Comparison of ENCODE assay signal across 20 cellular contexts in genomic region chr12:23113781-23114180, GRCh38.
DNase-seq lines count a peak whose midpoint lies in the region; ATAC-seq, FAIRE-seq and TF ChIP-seq lines count a peak whose summit lies in the region.
"Had no signal": no experiment of that assay in that cellular context is flagged by ENCODE, and none has a peak within 500 bp of the region (broad histone marks: within the 10 kb centered on the region; RNA-seq: fewer than 3 reads in every experiment).

No MANE protein-coding gene starts in this region.

- ATAC-seq in HG02885 (IDR thresholded peaks at IDR 0.05; ENCODE audit: poor library complexity, unreplicated experiment) = no peak
- ATAC-seq in HG03039 (IDR thresholded peaks at IDR 0.05; ENCODE audit: unreplicated experiment) = no peak

- DNase-seq in ELF-1 (ENCODE audit: low read depth, low spot score) (peak; percentile 53), RWPE1 (ENCODE audit: low spot score) (peak; percentile 12), bronchial epithelial cell (ENCODE audit: low read depth) (peak; percentile 77), islet precursor cell (peak; percentile 90), activated gamma-delta T cell (lab: John Stamatoyannopoulos, UW) (no peak)
- DNase-seq: BE2C; Caco-2; CD4-positive, CD25-positive, alpha-beta regulatory T cell; EL; KG1; NCI-H1048; NCI-H1436; NCI-H1930; NCI-H2171; NCI-H526 had no signal

- no peak for FAIRE-seq in bronchial epithelial cell (lab: Jason Lieb, UNC)
- FAIRE-seq: A204.1, GM12891 had no signal

- no peaks in the 10 kb centered on the region for H3K36me3 ChIP-seq in bronchial epithelial cell (ENCODE audit: control insufficient read depth, insufficient read depth, low read length)
- H3K36me3 ChIP-seq: BE2C, SJSA1 had no signal

- CTCF ChIA-PET in RWPE1 (lab: Yijun Ruan, JAX) = no interaction called here

- TF ChIP-seq CTCF in RWPE1 (conservative IDR thresholded peaks at IDR 0.05; ENCODE audit: low read depth) (no peak), bronchial epithelial cell (IDR thresholded peaks at IDR 0.05; ENCODE audit: insufficient read depth, low read length, severe bottlenecking) (no peak)

- H3K27ac ChIP-seq in RWPE1 = no peak overlapping the region
- H3K27ac ChIP-seq: SJSA1 had no signal

- H3K27me3 ChIP-seq in bronchial epithelial cell (ENCODE audit: control insufficient read depth, insufficient read depth, low read length) = no peaks in the 10 kb centered on the region
- H3K27me3 ChIP-seq: BE2C had no signal

- H3K4me3 ChIP-seq in bronchial epithelial cell (ENCODE audit: low read depth, low read length) = no peak overlapping the region
- H3K4me3 ChIP-seq: SJSA1 had no signal

- POLR2A ChIA-PET in RWPE1 (lab: Yijun Ruan, JAX; ENCODE audit: low non-redundant PET) = no interaction called here
